In genomic region chr5:82183828-82184227, GRCh38 we compare ENCODE assay signal across 11 cellular contexts.
A peak's percentile ranks its signal among the peaks of the same experiment; 100 is the strongest.
DNase-seq lines count a peak whose midpoint lies in the region; ATAC-seq and TF ChIP-seq lines count a peak whose summit lies in the region.
"Had no signal": no experiment of that assay in that cellular context is flagged by ENCODE, and none has a peak within 500 bp of the region (broad histone marks: within the 10 kb centered on the region; RNA-seq: fewer than 3 reads in every experiment).

No MANE protein-coding gene starts in this region.

- no peaks in the 10 kb centered on the region for H3K9me3 ChIP-seq in breast epithelium

- no TSS peak for BruUV-seq in MCF 10A (replicated peaks; lab: Mats Ljungman, UMichigan)

- H3K27ac Mint-ChIP-seq in MCF 10A (ENCODE audit: low read depth, unreplicated experiment), result peak overlapping the region; percentile 27
- no peak overlapping the region for H3K27ac Mint-ChIP-seq in stimulated activated effector memory CD8-positive, alpha-beta T cell treated with anti-CD3 and anti-CD28 coated beads, Interleukin-12 subunit alpha, Interleukin-12 subunit beta, amount 100 ng/mL, for 72 hours

- no peak overlapping the region for H3K4me3 ChIP-seq in breast epithelium
- no peak overlapping the region for H3K4me3 ChIP-seq in epithelial cell of proximal tubule (ENCODE audit: low read depth, low read length)

- H3K4me1 Mint-ChIP-seq in MCF 10A (ENCODE audit: insufficient read depth, unreplicated experiment), result peaks cover 15% of the 10 kb centered on the region
- H3K4me1 Mint-ChIP-seq in stimulated activated effector memory CD8-positive, alpha-beta T cell treated with anti-CD3 and anti-CD28 coated beads, Interleukin-12 subunit alpha, Interleukin-12 subunit beta, amount 100 ng/mL, for 72 hours, result no peaks in the 10 kb centered on the region

- peak; percentile 80 for DNase-seq in MCF 10A (ENCODE audit: unreplicated experiment)
- no peak for DNase-seq in breast epithelium (ENCODE audit: low spot score in 2 of 2)
- peak; percentile 57 for DNase-seq in LHCN-M2 (ENCODE audit: low read depth)
- peak; percentile 42 for DNase-seq in epithelial cell of proximal tubule (ENCODE audit: low read depth)
- DNase-seq in stimulated activated effector memory CD8-positive, alpha-beta T cell treated with anti-CD3 and anti-CD28 coated beads, Interleukin-12 subunit alpha, Interleukin-12 subunit beta, amount 100 ng/mL, for 72 hours (ENCODE audit: low spot score in 2 of 2), result peak in 1 of 2 donors; percentile 50
- DNase-seq in NCI-H146 (lab: John Stamatoyannopoulos, UW), result no peak
- no peak for DNase-seq in inferior parietal cortex (ENCODE audit: extremely low spot score)
- DNase-seq: kidney glomerular epithelial cell; nucleus accumbens; stimulated activated CD4-positive, alpha-beta T cell treated with anti-CD3 and anti-CD28 coated beads, Interleukin-2, amount 100 ng/mL, for 48 hours had no signal

- CTCF ChIA-PET in MCF 10A (lab: Yijun Ruan, JAX), result interaction anchor here (1.9 to 3.0 kb wide), 2 partner anchors 42 to 77 kb away, joined by 6 to 13 read pairs; no protein-coding TSS in a partner anchor

- H3K4me3 Mint-ChIP-seq in MCF 10A (ENCODE audit: unreplicated experiment), result no peak overlapping the region
- no peak overlapping the region for H3K4me3 Mint-ChIP-seq in stimulated activated effector memory CD8-positive, alpha-beta T cell treated with anti-CD3 and anti-CD28 coated beads, Interleukin-12 subunit alpha, Interleukin-12 subunit beta, amount 100 ng/mL, for 72 hours

- TF ChIP-seq POLR2A in breast epithelium (IDR thresholded peaks at IDR 0.05), result no peak

- no peaks in the 10 kb centered on the region for H3K36me3 ChIP-seq in breast epithelium

- no peaks in the 10 kb centered on the region for H3K9me3 Mint-ChIP-seq in MCF 10A (ENCODE audit: unreplicated experiment)
- no peaks in the 10 kb centered on the region for H3K9me3 Mint-ChIP-seq in stimulated activated effector memory CD8-positive, alpha-beta T cell treated with anti-CD3 and anti-CD28 coated beads, Interleukin-12 subunit alpha, Interleukin-12 subunit beta, amount 100 ng/mL, for 72 hours

- no peak overlapping the region for H3K27ac ChIP-seq in breast epithelium

- no peaks in the 10 kb centered on the region for H3K36me3 Mint-ChIP-seq in MCF 10A (ENCODE audit: insufficient read depth, unreplicated experiment)
- no peaks in the 10 kb centered on the region for H3K36me3 Mint-ChIP-seq in stimulated activated effector memory CD8-positive, alpha-beta T cell treated with anti-CD3 and anti-CD28 coated beads, Interleukin-12 subunit alpha, Interleukin-12 subunit beta, amount 100 ng/mL, for 72 hours

- H3K27me3 Mint-ChIP-seq in MCF 10A (ENCODE audit: insufficient read depth, unreplicated experiment), result no peaks in the 10 kb centered on the region

- ATAC-seq in stimulated activated effector memory CD8-positive, alpha-beta T cell treated with anti-CD3 and anti-CD28 coated beads, Interleukin-12 subunit alpha, Interleukin-12 subunit beta, amount 100 ng/mL, for 72 hours, result peak; percentile 64
- no peak for ATAC-seq in GM21723 (IDR thresholded peaks at IDR 0.05; ENCODE audit: unreplicated experiment)

- POLR2A ChIA-PET in MCF 10A (lab: Yijun Ruan, JAX), result interaction anchor here (0.7 kb wide), 1 partner anchor 79 kb away, joined by 3 read pairs; no protein-coding TSS in a partner anchor

- no peaks in the 10 kb centered on the region for H3K27me3 ChIP-seq in breast epithelium

- intact Hi-C loops in MCF 10A (cut with micrococcal nuclease), result no loop called here
- intact Hi-C loops in breast epithelium (cut with DNase I; ENCODE audit: low total_unique reads), result no loop called here

- H3K4me1 ChIP-seq in breast epithelium, result no peaks in the 10 kb centered on the region

- no peak for TF ChIP-seq CTCF in MCF 10A (IDR thresholded peaks at IDR 0.05; ENCODE audit: unreplicated experiment)
- TF ChIP-seq CTCF in breast epithelium (IDR thresholded peaks at IDR 0.05), result no peak
- no peak for TF ChIP-seq CTCF in epithelial cell of proximal tubule (conservative IDR thresholded peaks at IDR 0.05; ENCODE audit: low read depth, low read length)

Comparison
In these comparisons a context has a peak if more than half of its experiments do, and no peak if none do; other contexts are left out.
1. DNase-seq: peak in MCF 10A (single experiment), LHCN-M2 (single experiment) and epithelial cell of proximal tubule (single experiment); none in breast epithelium (0 of 2), NCI-H146 (single experiment) and inferior parietal cortex (single experiment).